Comparison of ENCODE assay signal across 21 cellular contexts in genomic region chr7:75817112-75817511, GRCh38. TPM values are rescaled to one million over a fixed set of nuclear protein-coding genes. Genes with fewer than 3 reads are reported as not detected.
"Had no signal": no experiment of that assay in that cellular context is flagged by ENCODE, and none has a peak within 500 bp of the region (broad histone marks: within the 10 kb centered on the region; RNA-seq: fewer than 3 reads in every experiment).

No MANE protein-coding gene starts in this region.

- DNase-seq: activated CD4-positive, alpha-beta T cell treated with anti-CD3 and anti-CD28 coated beads for 1 hour; activated CD8-positive, alpha-beta T cell treated with anti-CD3 and anti-CD28 coated beads, Interleukin-2, amount 10 ng/mL, durations not matched to agents 7 days and 5 days; activated naive CD4-positive, alpha-beta T cell treated with anti-CD3 and anti-CD28 coated beads, Interleukin-2, amount 50 U/mL, for 16 hours; amniotic stem cell; central memory CD4-positive, alpha-beta T cell; effector CD8-positive, alpha-beta T cell; gastrocnemius medialis; heart right ventricle; left ventricle myocardium inferior; occipital lobe; right lobe of liver; spleen; stimulated activated CD4-positive, alpha-beta T cell treated with anti-CD3 and anti-CD28 coated beads, Interleukin-1b, Interleukin-23, amount 100 ng/mL, for 48 hours; stimulated activated naive B cell treated with anti-CD40 and anti-IgM and Interleukin-4, amounts not matched to agents 10 μg/mL and 1 μg/mL and 100 μg/mL, for 72 hours had no signal

- H3K4me3 ChIP-seq: body of pancreas, coronary artery, gastrocnemius medialis, heart right ventricle, left ventricle myocardium inferior, prostate gland, right lobe of liver, spleen, tibial nerve had no signal

- H3K27ac Mint-ChIP-seq: activated CD8-positive, alpha-beta T cell treated with anti-CD3 and anti-CD28 coated beads, Interleukin-2, amount 10 ng/mL, durations not matched to agents 7 days and 5 days; memory B cell; natural killer cell treated with Interleukin-12 subunit alpha and Interleukin-12 subunit beta and Interleukin-15 and Interleukin-18, amount 100 ng/mL, for 72 hours; stimulated activated naive B cell treated with anti-CD40 and anti-IgM and Interleukin-4, amounts not matched to agents 10 μg/mL and 1 μg/mL and 100 μg/mL, for 72 hours had no signal

- H3K9me3 ChIP-seq: body of pancreas, gastrocnemius medialis, heart right ventricle, left ventricle myocardium inferior, prostate gland, right lobe of liver, spleen, tibial nerve had no signal

- H3K36me3 Mint-ChIP-seq: natural killer cell treated with Interleukin-12 subunit alpha and Interleukin-12 subunit beta and Interleukin-15 and Interleukin-18, amount 100 ng/mL, for 72 hours; stimulated activated naive B cell treated with anti-CD40 and anti-IgM and Interleukin-4, amounts not matched to agents 10 μg/mL and 1 μg/mL and 100 μg/mL, for 72 hours had no signal

- H3K9me3 Mint-ChIP-seq: natural killer cell treated with Interleukin-12 subunit alpha and Interleukin-12 subunit beta and Interleukin-15 and Interleukin-18, amount 100 ng/mL, for 72 hours had no signal

- H3K4me3 Mint-ChIP-seq: activated CD8-positive, alpha-beta T cell treated with anti-CD3 and anti-CD28 coated beads, Interleukin-2, amount 10 ng/mL, durations not matched to agents 7 days and 5 days; memory B cell; natural killer cell treated with Interleukin-12 subunit alpha and Interleukin-12 subunit beta and Interleukin-15 and Interleukin-18, amount 100 ng/mL, for 72 hours; stimulated activated naive B cell treated with anti-CD40 and anti-IgM and Interleukin-4, amounts not matched to agents 10 μg/mL and 1 μg/mL and 100 μg/mL, for 72 hours had no signal

- H3K4me1 ChIP-seq: body of pancreas, gastrocnemius medialis, left ventricle myocardium inferior, prostate gland, right lobe of liver had no signal

- ATAC-seq: activated CD8-positive, alpha-beta T cell treated with anti-CD3 and anti-CD28 coated beads, Interleukin-2, amount 10 ng/mL, durations not matched to agents 7 days and 5 days; body of pancreas; gastrocnemius medialis; heart right ventricle; natural killer cell treated with Interleukin-12 subunit alpha and Interleukin-12 subunit beta and Interleukin-15 and Interleukin-18, amount 100 ng/mL, for 72 hours; stimulated activated naive B cell treated with anti-CD40 and anti-IgM and Interleukin-4, amounts not matched to agents 10 μg/mL and 1 μg/mL and 100 μg/mL, for 72 hours had no signal

- H3K27ac ChIP-seq: body of pancreas, coronary artery, gastrocnemius medialis, heart right ventricle, left ventricle myocardium inferior, prostate gland, right lobe of liver, spleen, tibial nerve had no signal

- H3K27me3 ChIP-seq: body of pancreas, gastrocnemius medialis, right lobe of liver, tibial nerve had no signal

- H3K4me1 Mint-ChIP-seq: memory B cell; stimulated activated naive B cell treated with anti-CD40 and anti-IgM and Interleukin-4, amounts not matched to agents 10 μg/mL and 1 μg/mL and 100 μg/mL, for 72 hours had no signal

- H3K36me3 ChIP-seq: gastrocnemius medialis, heart right ventricle, left ventricle myocardium inferior, prostate gland, right lobe of liver, spleen, tibial nerve had no signal

RNA-seq across cellular contexts. Expression of gene CCL24, which starts 3.5 kb away (rescaled TPM):
- total RNA-seq: activated CD8-positive, alpha-beta T cell treated with anti-CD3 and anti-CD28 coated beads, Interleukin-2, amount 10 ng/mL, durations not matched to agents 7 days and 5 days; body of pancreas; gastrocnemius medialis; left ventricle myocardium inferior; occipital lobe; prostate gland; T-helper 2 cell treated with Interferon-gamma antibody and Interleukin-4, amounts not matched to agents 100 ng/mL and 5 ng/mL, for 36 hours; tibial nerve had no signal

RNA-seq across cellular contexts. Expression of gene CCL26, which starts 45.1 kb away (rescaled TPM):
- total RNA-seq: activated CD8-positive, alpha-beta T cell treated with anti-CD3 and anti-CD28 coated beads, Interleukin-2, amount 10 ng/mL, durations not matched to agents 7 days and 5 days; body of pancreas; gastrocnemius medialis; natural killer cell treated with Interleukin-12 subunit alpha and Interleukin-12 subunit beta and Interleukin-15 and Interleukin-18, amount 100 ng/mL, for 72 hours; occipital lobe; prostate gland; right lobe of liver; spleen; T-helper 2 cell treated with Interferon-gamma antibody and Interleukin-4, amounts not matched to agents 100 ng/mL and 5 ng/mL, for 36 hours had no signal
